10 cellular contexts compared by ENCODE assay signal in the genomic region with DNA sequence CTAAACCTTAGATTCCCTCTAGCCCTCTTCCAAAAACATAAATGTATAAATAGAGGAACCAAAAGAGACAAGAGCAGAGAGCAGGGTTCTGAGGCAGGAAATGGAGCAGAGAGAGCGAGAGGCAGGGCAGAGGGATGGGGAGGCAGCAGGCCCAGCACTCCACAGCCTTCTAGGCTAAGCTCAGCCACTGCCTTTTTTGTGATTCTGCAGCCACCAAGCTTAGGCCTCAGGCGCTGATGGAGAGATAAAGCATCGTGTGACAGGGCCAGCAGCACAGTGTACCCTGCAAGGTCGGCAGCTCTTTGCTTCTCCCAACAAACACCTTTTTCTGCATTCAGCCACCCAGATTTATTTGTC. TPM values are rescaled to one million over a fixed set of nuclear protein-coding genes. Genes with fewer than 3 reads are reported as not detected.
A peak's percentile ranks its signal among the peaks of the same experiment; 100 is the strongest.
DNase-seq lines count a peak whose midpoint lies in the region; ATAC-seq and TF ChIP-seq lines count a peak whose summit lies in the region.
"Had no signal": no experiment of that assay in that cellular context is flagged by ENCODE, and none has a peak within 500 bp of the region (broad histone marks: within the 10 kb centered on the region; RNA-seq: fewer than 3 reads in every experiment).

No MANE protein-coding gene starts in this region.

- H3K9me3 Mint-ChIP-seq in osteocyte (ENCODE audit: unreplicated experiment): no peaks in the 10 kb centered on the region
- H3K9me3 Mint-ChIP-seq: stimulated activated naive CD8-positive, alpha-beta T cell treated with anti-CD3 and anti-CD28 coated beads, Interleukin-15, amount 100 ng/mL, for 72 hours had no signal

- no peak for TF ChIP-seq CTCF in BE2C (IDR thresholded peaks at IDR 0.05; ENCODE audit: low read depth, low read length)
- no peak for TF ChIP-seq CTCF in esophagus squamous epithelium (IDR thresholded peaks at IDR 0.05)
- no peak for TF ChIP-seq CTCF in osteocyte (IDR thresholded peaks at IDR 0.05)

- no peak for TF ChIP-seq POLR2A in esophagus squamous epithelium (IDR thresholded peaks at IDR 0.05)

- no peaks in the 10 kb centered on the region for H3K36me3 ChIP-seq in BE2C
- H3K36me3 ChIP-seq in NT2/D1 (ENCODE audit: insufficient read depth, insufficient read length, low read length): no peaks in the 10 kb centered on the region
- H3K36me3 ChIP-seq in esophagus squamous epithelium: no peaks in the 10 kb centered on the region

- peaks cover 18% of the 10 kb centered on the region for H3K4me1 Mint-ChIP-seq in osteocyte (ENCODE audit: unreplicated experiment)

- H3K4me1 ChIP-seq in BE2C: peaks cover 18% of the 10 kb centered on the region
- H3K4me1 ChIP-seq in NT2/D1 (ENCODE audit: insufficient read depth, insufficient read length): peaks cover 4% of the 10 kb centered on the region
- H3K4me1 ChIP-seq in esophagus squamous epithelium: peaks cover 0 to 27% (median 7%) of the 10 kb centered on the region in 3 donors
- H3K4me1 ChIP-seq: Caco-2 had no signal

- DNase-seq in BE2C (peak; percentile 74), NT2/D1 (ENCODE audit: low read depth, low spot score) (no peak), esophagus squamous epithelium (lab: John Stamatoyannopoulos, UW) (no peak), osteocyte (ENCODE audit: extremely low spot score, unreplicated experiment) (peak; percentile 44), GOT3 (lab: John Stamatoyannopoulos, UW) (no peak), NCI-H1417 treated with DMSO at 0.1 percent for 48 hours (lab: John Stamatoyannopoulos, UW) (no peak)
- DNase-seq in stimulated activated CD4-positive, alpha-beta T cell treated with anti-CD3 and anti-CD28 coated beads, Interleukin-12 subunit alpha, Interleukin-12 subunit beta, amount 100 ng/mL, for 4 hours: no peak
- DNase-seq: Caco-2; stimulated activated naive CD8-positive, alpha-beta T cell treated with anti-CD3 and anti-CD28 coated beads, Interleukin-15, amount 100 ng/mL, for 72 hours had no signal

- peaks cover 21% of the 10 kb centered on the region for H3K27me3 Mint-ChIP-seq in osteocyte (ENCODE audit: unreplicated experiment)

- H3K27ac ChIP-seq in esophagus squamous epithelium: peak overlapping the region in 3 of 4 donors; percentile 57 to 70 (median 60)

- peak overlapping the region; percentile 17 for H3K9ac ChIP-seq in NT2/D1 (ENCODE audit: insufficient read length, low read depth)

- H3K36me3 Mint-ChIP-seq in osteocyte (ENCODE audit: unreplicated experiment): no peaks in the 10 kb centered on the region

- no peak for ATAC-seq in GM19463 (IDR thresholded peaks at IDR 0.05; ENCODE audit: unreplicated experiment)
- ATAC-seq: stimulated activated naive CD8-positive, alpha-beta T cell treated with anti-CD3 and anti-CD28 coated beads, Interleukin-15, amount 100 ng/mL, for 72 hours had no signal

- H3K9me3 ChIP-seq in BE2C (no peaks in the 10 kb centered on the region), NT2/D1 (ENCODE audit: insufficient read depth, low read length) (no peaks in the 10 kb centered on the region), esophagus squamous epithelium (no peaks in the 10 kb centered on the region)
- H3K9me3 ChIP-seq: Caco-2 had no signal

- WGBS in esophagus squamous epithelium, 2 donors: 27 to 49% methylated on average over 3 to 4 of the region's 4 CpGs

- intact Hi-C loops in esophagus squamous epithelium (cut with DNase I): no loop called here

- H3K4me3 ChIP-seq in BE2C (ENCODE audit: low read depth, low read length) (peak overlapping the region; percentile 34), NT2/D1 (ENCODE audit: insufficient read length, low read depth) (no peak overlapping the region), esophagus squamous epithelium (no peak overlapping the region)

- H3K4me3 Mint-ChIP-seq in osteocyte (ENCODE audit: unreplicated experiment): peak overlapping the region; percentile 18
- H3K4me3 Mint-ChIP-seq: stimulated activated naive CD8-positive, alpha-beta T cell treated with anti-CD3 and anti-CD28 coated beads, Interleukin-15, amount 100 ng/mL, for 72 hours had no signal

- no peaks in the 10 kb centered on the region for H3K27me3 ChIP-seq in BE2C
- H3K27me3 ChIP-seq in NT2/D1 (ENCODE audit: insufficient read depth, insufficient read length): no peaks in the 10 kb centered on the region
- no peaks in the 10 kb centered on the region for H3K27me3 ChIP-seq in esophagus squamous epithelium

- peak overlapping the region; percentile 48 for H3K27ac Mint-ChIP-seq in osteocyte (ENCODE audit: unreplicated experiment)

RNA-seq across cellular contexts. Expression of a gene that starts 14.4 kb away (rescaled TPM):
- 983 TPM for polyA plus RNA-seq in BE2C (2012; ENCODE audit: insufficient read depth, insufficient read length, low read depth)
- total RNA-seq in esophagus squamous epithelium (100 to 1,000 TPM in 2 of 4 donors, 10 to 100 TPM in 2; 81.8 to 272 (median 121) TPM), osteocyte (178 and 183 TPM in 2 replicates)

RNA-seq across cellular contexts. Expression of a gene that starts 36.7 kb away (rescaled TPM):
- polyA plus RNA-seq in BE2C (2012; ENCODE audit: insufficient read depth, insufficient read length, low read depth): 49.8 TPM
- 10 to 100 TPM; 19.7 to 27.5 (median 23.3) TPM for total RNA-seq in esophagus squamous epithelium
- 58.2 and 59.6 TPM in 2 replicates for total RNA-seq in osteocyte

RNA-seq across cellular contexts. Expression of a gene that starts 52.8 kb away (rescaled TPM):
- 1.4 TPM for polyA plus RNA-seq in BE2C (2012; ENCODE audit: insufficient read depth, insufficient read length, low read depth)
- total RNA-seq in esophagus squamous epithelium: 100 to 1,000 TPM in 1 of 4 donors, 10 to 100 TPM in 3; 78.8 to 144 (median 93.8) TPM
- 3.1 and 3.8 TPM in 2 replicates for total RNA-seq in osteocyte

RNA-seq across cellular contexts. Expression of a gene that starts 59.7 kb away (rescaled TPM):
- polyA plus RNA-seq in BE2C (2012; ENCODE audit: insufficient read depth, insufficient read length, low read depth): 9.8 TPM
- total RNA-seq in esophagus squamous epithelium (10 to 100 TPM in 3 of 4 donors, 1 to 10 TPM in 1; 6.1 to 45.6 (median 17.0) TPM), osteocyte (not detected in 2 replicates)

Comparison
In these comparisons a context has a peak if more than half of its experiments do, and no peak if none do; other contexts are left out.
1. DNase-seq: peak in BE2C (single experiment) and osteocyte (single experiment); none in NT2/D1 (single experiment), esophagus squamous epithelium (single experiment), GOT3 (single experiment), NCI-H1417 treated with DMSO at 0.1 percent for 48 hours (single experiment) and stimulated activated CD4-positive, alpha-beta T cell treated with anti-CD3 and anti-CD28 coated beads, Interleukin-12 subunit alpha, Interleukin-12 subunit beta, amount 100 ng/mL, for 4 hours (single experiment).
2. RNA of a gene that starts 52.8 kb away (total RNA-seq): 78.8 to 144 TPM in esophagus squamous epithelium; 3.1 to 3.8 TPM in osteocyte; every median in the first group is over 10 times any median in the second.